In the genomic region with DNA sequence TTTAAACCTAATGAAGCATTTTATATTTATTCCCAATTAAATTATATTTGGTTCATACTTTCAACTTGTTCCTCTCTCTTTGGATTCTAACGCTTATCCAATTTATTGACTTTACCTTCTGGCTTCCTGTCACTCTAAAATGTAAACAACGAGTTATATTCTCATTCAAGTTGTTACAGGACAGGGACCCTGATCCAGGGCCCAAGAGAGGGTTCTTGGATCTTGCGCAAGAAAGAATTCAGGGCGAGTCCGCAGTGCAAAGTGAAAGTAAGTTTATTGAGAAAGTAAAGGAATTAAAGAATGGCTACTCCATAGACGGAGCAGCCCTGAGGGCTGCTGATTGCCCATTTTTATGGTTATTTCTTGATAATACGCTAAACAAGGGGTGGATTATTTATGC, we compare ENCODE assay signal across 31 cellular contexts.
"Had no signal": no experiment of that assay in that cellular context is flagged by ENCODE, and none has a peak within 500 bp of the region (broad histone marks: within the 10 kb centered on the region; RNA-seq: fewer than 3 reads in every experiment).

No MANE protein-coding gene starts in this region.

- H3K27me3 ChIP-seq: esophagus squamous epithelium, ovary, stomach, transverse colon had no signal

- H3K27me3 Mint-ChIP-seq: activated CD4-positive, alpha-beta T cell treated with anti-CD3 and anti-CD28 coated beads for 36 hours; activated CD8-positive, alpha-beta memory T cell treated with anti-CD3 and anti-CD28 coated beads, Interleukin-2, amount 10 ng/mL, durations not matched to agents 7 days and 5 days; central memory CD8-positive, alpha-beta T cell; progenitor cell of endocrine pancreas; stimulated activated naive B cell treated with anti-CD40 and anti-IgM and Interleukin-4, amounts not matched to agents 10 μg/mL and 1 μg/mL and 100 μg/mL, for 72 hours; T-helper 17 cell had no signal

- H3K4me1 ChIP-seq: esophagus squamous epithelium, left ventricle myocardium inferior, stomach, transverse colon had no signal

- H3K4me3 Mint-ChIP-seq: activated CD4-positive, alpha-beta T cell treated with anti-CD3 and anti-CD28 coated beads for 36 hours; activated CD8-positive, alpha-beta memory T cell treated with anti-CD3 and anti-CD28 coated beads, Interleukin-2, amount 10 ng/mL, durations not matched to agents 7 days and 5 days; activated CD8-positive, alpha-beta T cell treated with anti-CD3 and anti-CD28 coated beads, Interleukin-2, amount 10 ng/mL, durations not matched to agents 7 days and 5 days; central memory CD8-positive, alpha-beta T cell; nephron progenitor cell; stimulated activated naive B cell treated with anti-CD40 and anti-IgM and Interleukin-4, amounts not matched to agents 10 μg/mL and 1 μg/mL and 100 μg/mL, for 72 hours; T-helper 17 cell had no signal

- H3K27ac ChIP-seq: epithelial cell of prostate, esophagus squamous epithelium, left ventricle myocardium inferior, ovary, stomach, transverse colon had no signal

- H3K9me3 ChIP-seq: mucosa of descending colon, ovary, transverse colon had no signal

- H3K36me3 ChIP-seq: esophagus squamous epithelium, left ventricle myocardium inferior, ovary, stomach, transverse colon had no signal

- H3K36me3 Mint-ChIP-seq: activated CD8-positive, alpha-beta memory T cell treated with anti-CD3 and anti-CD28 coated beads, Interleukin-2, amount 10 ng/mL, durations not matched to agents 7 days and 5 days; stimulated activated naive B cell treated with anti-CD40 and anti-IgM and Interleukin-4, amounts not matched to agents 10 μg/mL and 1 μg/mL and 100 μg/mL, for 72 hours had no signal

- FAIRE-seq: bronchial epithelial cell, colon, endometrium, islet of Langerhans had no signal

- DNase-seq: activated CD4-positive, alpha-beta T cell treated with anti-CD3 and anti-CD28 coated beads for 36 hours; activated CD4-positive, CD25-positive, alpha-beta regulatory T cell; activated CD8-positive, alpha-beta memory T cell treated with anti-CD3 and anti-CD28 coated beads, Interleukin-2, amount 10 ng/mL, durations not matched to agents 7 days and 5 days; activated CD8-positive, alpha-beta T cell treated with anti-CD3 and anti-CD28 coated beads, Interleukin-2, amount 10 ng/mL, durations not matched to agents 7 days and 5 days; activated T-cell treated with anti-CD3 and anti-CD28 coated beads, Interleukin-2, amount 50 U/mL, for 48 hours; dermis blood vessel endothelial cell; effector CD4-positive, alpha-beta T cell; esophagus squamous epithelium; glutamatergic neuron; left ventricle myocardium inferior; mucosa of descending colon; nephron progenitor cell; ovary; retina; stimulated activated CD4-positive, alpha-beta T cell treated with anti-CD3 and anti-CD28 coated beads, Interleukin-15, amount 100 ng/mL, for 24 hours; stimulated activated CD4-positive, alpha-beta T cell treated with anti-CD3 and anti-CD28 coated beads, Interleukin-2, amount 100 ng/mL, for 24 hours; stimulated activated naive B cell treated with anti-CD40 and anti-IgM and Interleukin-4, amounts not matched to agents 10 μg/mL and 1 μg/mL and 100 μg/mL, for 72 hours; stomach; T-helper 17 cell; transverse colon had no signal

- H3K27ac Mint-ChIP-seq: activated CD4-positive, alpha-beta T cell treated with anti-CD3 and anti-CD28 coated beads for 36 hours; activated CD8-positive, alpha-beta memory T cell treated with anti-CD3 and anti-CD28 coated beads, Interleukin-2, amount 10 ng/mL, durations not matched to agents 7 days and 5 days; activated CD8-positive, alpha-beta T cell treated with anti-CD3 and anti-CD28 coated beads, Interleukin-2, amount 10 ng/mL, durations not matched to agents 7 days and 5 days; activated naive CD4-positive, alpha-beta T cell treated with anti-CD3 and anti-CD28 coated beads, Interleukin-2, amount 50 U/mL, for 72 hours; activated T-helper 2 cell treated with anti-CD3 and anti-CD28 coated beads, Interferon-gamma antibody, Interleukin-2, Interleukin-4, amounts not matched to agents 10 μg/mL and 5 μg/mL and 100 μg/mL, durations not matched to agents 14 hours and 24 hours and 36 hours; nephron progenitor cell; progenitor cell of endocrine pancreas; stimulated activated naive B cell treated with anti-CD40 and anti-IgM and Interleukin-4, amounts not matched to agents 10 μg/mL and 1 μg/mL and 100 μg/mL, for 72 hours; T-helper 17 cell had no signal

- ATAC-seq: activated CD4-positive, alpha-beta T cell treated with anti-CD3 and anti-CD28 coated beads for 36 hours; activated CD8-positive, alpha-beta memory T cell treated with anti-CD3 and anti-CD28 coated beads, Interleukin-2, amount 10 ng/mL, durations not matched to agents 7 days and 5 days; activated CD8-positive, alpha-beta T cell treated with anti-CD3 and anti-CD28 coated beads, Interleukin-2, amount 10 ng/mL, durations not matched to agents 7 days and 5 days; activated naive CD4-positive, alpha-beta T cell treated with anti-CD3 and anti-CD28 coated beads, Interleukin-2, amount 50 U/mL, for 72 hours; mucosa of descending colon; stimulated activated naive B cell treated with anti-CD40 and anti-IgM and Interleukin-4, amounts not matched to agents 10 μg/mL and 1 μg/mL and 100 μg/mL, for 72 hours; T-helper 17 cell had no signal

- H3K4me2 ChIP-seq: smooth muscle cell had no signal

- H3K4me1 Mint-ChIP-seq: activated CD4-positive, alpha-beta T cell treated with anti-CD3 and anti-CD28 coated beads for 36 hours; activated CD8-positive, alpha-beta memory T cell treated with anti-CD3 and anti-CD28 coated beads, Interleukin-2, amount 10 ng/mL, durations not matched to agents 7 days and 5 days; central memory CD8-positive, alpha-beta T cell; nephron progenitor cell; stimulated activated naive B cell treated with anti-CD40 and anti-IgM and Interleukin-4, amounts not matched to agents 10 μg/mL and 1 μg/mL and 100 μg/mL, for 72 hours; T-helper 17 cell had no signal

- H3K4me3 ChIP-seq: esophagus squamous epithelium, left ventricle myocardium inferior, lung, mucosa of descending colon, ovary, smooth muscle cell, stomach, transverse colon had no signal
